ENCODE assay signal across 1 cellular context in the genomic region with DNA sequence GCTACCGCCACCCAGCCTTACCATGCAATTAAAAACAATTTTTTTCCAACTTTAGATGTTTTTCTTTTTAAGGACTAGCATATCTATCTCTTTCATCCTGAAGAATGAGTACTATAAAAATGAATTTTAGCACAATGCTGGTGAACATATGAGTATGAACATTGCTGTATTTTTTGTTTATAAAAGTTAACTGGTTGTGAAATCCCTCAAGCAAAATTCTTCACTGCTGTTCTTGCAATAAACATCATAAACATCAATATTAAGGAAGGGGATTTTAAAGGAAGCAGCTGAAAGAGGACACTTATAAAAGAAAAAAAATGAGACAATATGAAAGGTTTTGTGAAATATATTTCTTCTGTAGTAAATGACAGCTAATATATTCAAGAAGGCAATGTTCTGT.
TF ChIP-seq lines count a peak whose summit lies in the region.

No MANE protein-coding gene starts in this region.

TF ChIP-seq in endothelial cell of umbilical vein, 7 proteins besides CTCF, POLR2A, EP300 and RAD21 (continued from another document):
- TF ChIP-seq MYC (IDR thresholded peaks at IDR 0.05; ENCODE audit: low read depth, low read length) (no peak), POLR2AphosphoS5 (IDR thresholded peaks at IDR 0.05; ENCODE audit: insufficient read depth, low read depth, low read length) (no peak), FOS (IDR thresholded peaks at IDR 0.05; ENCODE audit: borderline replicate concordance, insufficient read depth, low read length) (no peak)
